11 cellular contexts compared by ENCODE assay signal in the genomic region with DNA sequence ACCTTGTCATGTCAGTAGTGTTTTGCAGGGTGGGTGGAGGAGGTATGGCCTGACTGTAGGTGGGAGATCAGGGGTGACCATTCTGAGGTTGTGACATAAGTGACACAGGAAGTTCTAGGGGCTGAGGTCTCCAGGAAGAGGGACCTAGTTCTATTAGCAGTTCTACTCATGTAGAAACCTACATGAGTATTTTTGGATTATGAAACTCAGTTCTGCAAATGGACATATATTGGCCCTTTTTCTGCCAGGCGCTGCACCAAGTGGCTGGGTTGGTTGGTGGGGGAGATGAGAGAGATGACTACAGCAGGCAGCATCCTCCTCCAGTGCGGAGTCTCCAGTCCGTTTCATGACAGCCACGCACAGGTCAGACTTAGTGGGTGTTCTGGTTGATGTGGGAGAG. TPM values are rescaled to one million over a fixed set of nuclear protein-coding genes. Genes with fewer than 3 reads are reported as not detected.
DNase-seq lines count a peak whose midpoint lies in the region; ATAC-seq and TF ChIP-seq lines count a peak whose summit lies in the region.
"Had no signal": no experiment of that assay in that cellular context is flagged by ENCODE, and none has a peak within 500 bp of the region (broad histone marks: within the 10 kb centered on the region; RNA-seq: fewer than 3 reads in every experiment).

No MANE protein-coding gene starts in this region.

- peak; percentile 59 for DNase-seq in GM10266 (ENCODE audit: extremely low spot score)
- DNase-seq in dorsolateral prefrontal cortex: peak in 1 of 10 donors; percentile 58
- no peak for DNase-seq in AG08396 (ENCODE audit: low spot score)
- DNase-seq in brain microvascular endothelial cell: no peak
- DNase-seq in foreskin keratinocyte: no peak
- DNase-seq: adrenal gland, NCI-H2171, T-helper 9 cell had no signal

- in situ Hi-C loops in brain microvascular endothelial cell (cut with HindIII; ENCODE audit: low pct_ligation_motif_present, low sequenced_read_pairs): no loop called here

- intact Hi-C loops in dorsolateral prefrontal cortex (cut with DNase I): no loop called here

- no peaks in the 10 kb centered on the region for H3K36me3 ChIP-seq in brain microvascular endothelial cell (replicated peaks)
- H3K36me3 ChIP-seq: adrenal gland had no signal

- TF ChIP-seq CTCF in GM10266 (IDR thresholded peaks at IDR 0.05; ENCODE audit: control insufficient read depth, insufficient read depth, low read depth, missing control alignments) (no peak), dorsolateral prefrontal cortex (IDR thresholded peaks at IDR 0.05 in 54 of 56, conservative IDR thresholded peaks at IDR 0.05 in 2 of 56; ENCODE audit: low read depth in 1 of 56, partially characterized antibody in 56 of 56) (no peak), brain microvascular endothelial cell (IDR thresholded peaks at IDR 0.05; ENCODE audit: low read depth, low read length, missing control alignments) (no peak), foreskin keratinocyte (conservative IDR thresholded peaks at IDR 0.05) (no peak)

- H3K27me3 ChIP-seq in dorsolateral prefrontal cortex (no peaks in the 10 kb centered on the region), brain microvascular endothelial cell (replicated peaks) (no peaks in the 10 kb centered on the region), foreskin keratinocyte (no peaks in the 10 kb centered on the region)
- H3K27me3 ChIP-seq: adrenal gland had no signal

- H3K4me1 ChIP-seq in foreskin keratinocyte: peaks cover 57% of the 10 kb centered on the region

- ATAC-seq in GM19438 (IDR thresholded peaks at IDR 0.05; ENCODE audit: low read depth, unreplicated experiment) (peak; percentile 38), HG03196 (IDR thresholded peaks at IDR 0.05; ENCODE audit: unreplicated experiment) (peak; percentile 54), GM19463 (IDR thresholded peaks at IDR 0.05; ENCODE audit: unreplicated experiment) (no peak), foreskin keratinocyte (no peak)

- H3K4me3 ChIP-seq in dorsolateral prefrontal cortex: peak overlapping the region in 10 of 59 donors; percentile 3 to 45 (median 18)
- H3K4me3 ChIP-seq in brain microvascular endothelial cell (ENCODE audit: low read depth, low read length): no peak overlapping the region
- H3K4me3 ChIP-seq: adrenal gland had no signal

- H3K27ac ChIP-seq in dorsolateral prefrontal cortex: peak overlapping the region in 45 of 59 donors; percentile 1 to 81 (median 53)
- no peak overlapping the region for H3K27ac ChIP-seq in brain microvascular endothelial cell
- H3K27ac ChIP-seq in foreskin keratinocyte: no peak overlapping the region
- H3K27ac ChIP-seq: adrenal gland had no signal

RNA-seq across cellular contexts. Expression of a gene that starts 54.0 kb away (rescaled TPM):
- total RNA-seq in dorsolateral prefrontal cortex (100 to 1,000 TPM in 114 of 120 experiments, 10 to 100 TPM in 6; 86.9 to 190 (median 133) TPM), foreskin keratinocyte (19.0 and 19.1 TPM in 2 replicates)
- 5.2 and 6.0 TPM in 2 replicates for polyA plus RNA-seq in foreskin keratinocyte

Comparison
In these comparisons a context has a peak if more than half of its experiments do, and no peak if none do; other contexts are left out.
1. ATAC-seq: peak in GM19438 (single experiment) and HG03196 (single experiment); none in GM19463 (single experiment) and foreskin keratinocyte (single experiment).
2. H3K27ac ChIP-seq: peak in dorsolateral prefrontal cortex (45 of 59); none in brain microvascular endothelial cell (single experiment) and foreskin keratinocyte (single experiment).